ENCODE assay signal across 1 cellular context in genomic region chr3:114706591-114707224, GRCh38.
A peak's percentile ranks its signal among the peaks of the same experiment; 100 is the strongest.
TF ChIP-seq lines count a peak whose summit lies in the region.

No MANE protein-coding gene starts in this region.

TF ChIP-seq in HepG2, 621 proteins besides CTCF, POLR2A, EP300 and RAD21 (continued from another document and continues in another):
- no peak for TF ChIP-seq MXD3 (CRISPR knock-in tag; IDR thresholded peaks at IDR 0.05)
- no peak for TF ChIP-seq TRAFD1 (CRISPR knock-in tag; IDR thresholded peaks at IDR 0.05; ENCODE audit: borderline replicate concordance)
- no peak for TF ChIP-seq PRDM15 (CRISPR knock-in tag; IDR thresholded peaks at IDR 0.05)
- TF ChIP-seq ZNF441 (CRISPR knock-in tag; IDR thresholded peaks at IDR 0.05; ENCODE audit: borderline replicate concordance), result no peak
- no peak for TF ChIP-seq MTERF4 (CRISPR knock-in tag; IDR thresholded peaks at IDR 0.05)
- TF ChIP-seq SRF (IDR thresholded peaks at IDR 0.05; ENCODE audit: low read depth, low read length), result no peak
- no peak for TF ChIP-seq GABPB1 (CRISPR knock-in tag; IDR thresholded peaks at IDR 0.05)
- peak; percentile 22; the same call in 1 of the 2 replicates for TF ChIP-seq ZNF691 (CRISPR knock-in tag; IDR thresholded peaks at IDR 0.05; ENCODE audit: borderline replicate concordance, low read depth)
- no peak for TF ChIP-seq ZNF512 (CRISPR knock-in tag; IDR thresholded peaks at IDR 0.05)
- no peak for TF ChIP-seq ZFP36 (IDR thresholded peaks at IDR 0.05; ENCODE audit: borderline replicate concordance, low read depth, low read length, partially characterized antibody)
- no peak for TF ChIP-seq SRSF1 (optimal IDR thresholded peaks at IDR 0.05; ENCODE audit: low read depth, low read length)
- no peak for TF ChIP-seq FOXP1 (IDR thresholded peaks at IDR 0.05)
- TF ChIP-seq FOXP1 (CRISPR knock-in tag; IDR thresholded peaks at IDR 0.05), result peak; percentile 91
- TF ChIP-seq ZNF597 (CRISPR knock-in tag; IDR thresholded peaks at IDR 0.05), result no peak
- TF ChIP-seq HMG20B (CRISPR knock-in tag; conservative IDR thresholded peaks at IDR 0.05), result peak; percentile 47; the same call in 1 of the 2 replicates
- no peak for TF ChIP-seq ZNF446 (CRISPR knock-in tag; IDR thresholded peaks at IDR 0.05)
- no peak for TF ChIP-seq SATB2 (CRISPR knock-in tag; IDR thresholded peaks at IDR 0.05)
- TF ChIP-seq GTF2F1 (IDR thresholded peaks at IDR 0.05; ENCODE audit: low read length), result no peak
- TF ChIP-seq POGK (CRISPR knock-in tag; conservative IDR thresholded peaks at IDR 0.05), result 0 out of 2 replicates have a peak, but pooled peaks have one; percentile 31
- TF ChIP-seq ZNF567 (CRISPR knock-in tag; IDR thresholded peaks at IDR 0.05; ENCODE audit: borderline replicate concordance), result no peak
- no peak for TF ChIP-seq TBX3 (IDR thresholded peaks at IDR 0.05; ENCODE audit: borderline replicate concordance)
- TF ChIP-seq IKZF4 (CRISPR knock-in tag; IDR thresholded peaks at IDR 0.05; ENCODE audit: borderline replicate concordance, low read depth, not compliant biosample characterization), result no peak
- TF ChIP-seq ZBTB33 (CRISPR knock-in tag; IDR thresholded peaks at IDR 0.05), result no peak
- no peak for TF ChIP-seq ZNF737 (CRISPR knock-in tag; IDR thresholded peaks at IDR 0.05; ENCODE audit: borderline replicate concordance)
- peak; percentile 88 for TF ChIP-seq HNF1B (CRISPR knock-in tag; IDR thresholded peaks at IDR 0.05)
- peak; percentile 96 for TF ChIP-seq ATF3 (CRISPR knock-in tag; IDR thresholded peaks at IDR 0.05)
- TF ChIP-seq TGIF2 (CRISPR knock-in tag; IDR thresholded peaks at IDR 0.05), result no peak
